In the genomic region with DNA sequence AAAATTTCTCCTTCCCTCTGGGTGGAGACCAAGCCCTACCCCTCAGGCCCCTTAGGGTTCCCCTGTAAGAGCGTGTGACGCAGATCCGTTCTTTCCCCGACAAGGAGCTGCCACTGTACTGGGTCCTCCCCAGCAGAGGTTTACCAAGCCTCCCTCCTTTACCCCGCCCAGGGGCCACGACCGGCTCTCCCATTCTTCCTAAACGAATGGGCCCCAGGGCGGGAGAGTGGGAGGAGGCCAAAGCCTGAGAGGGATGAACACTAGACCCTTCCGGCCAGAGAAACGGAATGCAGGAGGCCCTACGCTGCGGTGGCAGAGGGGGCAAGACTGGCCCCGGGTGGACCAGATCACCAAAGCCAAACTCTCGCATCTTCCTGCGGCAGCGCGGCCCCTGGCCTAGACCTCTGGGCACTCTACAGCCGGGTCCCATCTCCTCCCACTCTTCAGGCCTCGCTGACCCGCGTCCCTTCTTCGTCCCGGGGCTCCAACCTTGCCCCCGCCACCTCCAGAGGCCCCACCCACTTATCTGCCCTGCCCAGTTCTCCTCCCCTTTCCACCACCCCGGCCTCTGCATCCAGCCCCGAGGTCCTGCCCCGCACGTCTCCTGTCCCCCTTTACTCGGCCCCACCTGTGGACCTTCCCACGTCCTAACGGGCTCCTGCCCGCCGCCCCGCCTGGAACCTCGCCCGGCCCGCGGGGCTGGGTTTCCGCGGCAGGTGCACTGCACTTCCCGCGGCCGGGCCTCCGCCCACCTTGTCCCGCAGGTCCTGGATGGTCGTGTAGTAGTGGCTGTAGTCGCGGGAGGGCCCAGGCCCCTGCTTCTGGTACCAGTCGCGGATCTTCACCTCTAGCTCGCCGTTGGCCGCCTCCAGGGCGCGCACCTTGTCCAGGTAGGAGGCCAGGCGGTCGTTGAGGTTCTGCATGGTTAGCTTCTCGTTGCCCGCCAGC, we compare ENCODE assay signal across 1 cellular context.
TF ChIP-seq lines count a peak whose summit lies in the region.

No MANE protein-coding gene starts in this region.

TF ChIP-seq in WTC11, 78 proteins besides CTCF, POLR2A, EP300 and RAD21 (continued from another document):
- TF ChIP-seq, protein P1, sequence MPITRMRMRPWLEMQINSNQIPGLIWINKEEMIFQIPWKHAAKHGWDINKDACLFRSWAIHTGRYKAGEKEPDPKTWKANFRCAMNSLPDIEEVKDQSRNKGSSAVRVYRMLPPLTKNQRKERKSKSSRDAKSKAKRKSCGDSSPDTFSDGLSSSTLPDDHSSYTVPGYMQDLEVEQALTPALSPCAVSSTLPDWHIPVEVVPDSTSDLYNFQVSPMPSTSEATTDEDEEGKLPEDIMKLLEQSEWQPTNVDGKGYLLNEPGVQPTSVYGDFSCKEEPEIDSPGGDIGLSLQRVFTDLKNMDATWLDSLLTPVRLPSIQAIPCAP (CRISPR knock-in tag; IDR thresholded peaks at IDR 0.05), result peak; percentile 80
- TF ChIP-seq TEAD1 (CRISPR knock-in tag; IDR thresholded peaks at IDR 0.05) (no peak), RELA (CRISPR knock-in tag; IDR thresholded peaks at IDR 0.05; ENCODE audit: borderline replicate concordance) (peak; percentile 73; the same call in 1 of the 2 replicates), GRHL2 (CRISPR knock-in tag; IDR thresholded peaks at IDR 0.05; ENCODE audit: insufficient replicate concordance, severe bottlenecking) (no peak), SMAD3 (CRISPR knock-in tag; IDR thresholded peaks at IDR 0.05; ENCODE audit: borderline replicate concordance) (no peak), ZNF138 (CRISPR knock-in tag; conservative IDR thresholded peaks at IDR 0.05) (no peak), MXD4 (CRISPR knock-in tag; IDR thresholded peaks at IDR 0.05; ENCODE audit: borderline replicate concordance) (no peak), NR1H2 (CRISPR knock-in tag; IDR thresholded peaks at IDR 0.05) (no peak), ZNF219 (CRISPR knock-in tag; IDR thresholded peaks at IDR 0.05; ENCODE audit: borderline replicate concordance) (no peak)
- TF ChIP-seq, protein P2, sequence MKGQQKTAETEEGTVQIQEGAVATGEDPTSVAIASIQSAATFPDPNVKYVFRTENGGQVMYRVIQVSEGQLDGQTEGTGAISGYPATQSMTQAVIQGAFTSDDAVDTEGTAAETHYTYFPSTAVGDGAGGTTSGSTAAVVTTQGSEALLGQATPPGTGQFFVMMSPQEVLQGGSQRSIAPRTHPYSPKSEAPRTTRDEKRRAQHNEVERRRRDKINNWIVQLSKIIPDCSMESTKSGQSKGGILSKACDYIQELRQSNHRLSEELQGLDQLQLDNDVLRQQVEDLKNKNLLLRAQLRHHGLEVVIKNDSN (CRISPR knock-in tag; IDR thresholded peaks at IDR 0.05), result no peak
- TF ChIP-seq, protein P3, sequence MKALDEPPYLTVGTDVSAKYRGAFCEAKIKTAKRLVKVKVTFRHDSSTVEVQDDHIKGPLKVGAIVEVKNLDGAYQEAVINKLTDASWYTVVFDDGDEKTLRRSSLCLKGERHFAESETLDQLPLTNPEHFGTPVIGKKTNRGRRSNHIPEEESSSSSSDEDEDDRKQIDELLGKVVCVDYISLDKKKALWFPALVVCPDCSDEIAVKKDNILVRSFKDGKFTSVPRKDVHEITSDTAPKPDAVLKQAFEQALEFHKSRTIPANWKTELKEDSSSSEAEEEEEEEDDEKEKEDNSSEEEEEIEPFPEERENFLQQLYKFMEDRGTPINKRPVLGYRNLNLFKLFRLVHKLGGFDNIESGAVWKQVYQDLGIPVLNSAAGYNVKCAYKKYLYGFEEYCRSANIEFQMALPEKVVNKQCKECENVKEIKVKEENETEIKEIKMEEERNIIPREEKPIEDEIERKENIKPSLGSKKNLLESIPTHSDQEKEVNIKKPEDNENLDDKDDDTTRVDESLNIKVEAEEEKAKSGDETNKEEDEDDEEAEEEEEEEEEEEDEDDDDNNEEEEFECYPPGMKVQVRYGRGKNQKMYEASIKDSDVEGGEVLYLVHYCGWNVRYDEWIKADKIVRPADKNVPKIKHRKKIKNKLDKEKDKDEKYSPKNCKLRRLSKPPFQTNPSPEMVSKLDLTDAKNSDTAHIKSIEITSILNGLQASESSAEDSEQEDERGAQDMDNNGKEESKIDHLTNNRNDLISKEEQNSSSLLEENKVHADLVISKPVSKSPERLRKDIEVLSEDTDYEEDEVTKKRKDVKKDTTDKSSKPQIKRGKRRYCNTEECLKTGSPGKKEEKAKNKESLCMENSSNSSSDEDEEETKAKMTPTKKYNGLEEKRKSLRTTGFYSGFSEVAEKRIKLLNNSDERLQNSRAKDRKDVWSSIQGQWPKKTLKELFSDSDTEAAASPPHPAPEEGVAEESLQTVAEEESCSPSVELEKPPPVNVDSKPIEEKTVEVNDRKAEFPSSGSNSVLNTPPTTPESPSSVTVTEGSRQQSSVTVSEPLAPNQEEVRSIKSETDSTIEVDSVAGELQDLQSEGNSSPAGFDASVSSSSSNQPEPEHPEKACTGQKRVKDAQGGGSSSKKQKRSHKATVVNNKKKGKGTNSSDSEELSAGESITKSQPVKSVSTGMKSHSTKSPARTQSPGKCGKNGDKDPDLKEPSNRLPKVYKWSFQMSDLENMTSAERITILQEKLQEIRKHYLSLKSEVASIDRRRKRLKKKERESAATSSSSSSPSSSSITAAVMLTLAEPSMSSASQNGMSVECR (CRISPR knock-in tag; IDR thresholded peaks at IDR 0.05; ENCODE audit: borderline replicate concordance), result no peak
- TF ChIP-seq, protein P4, sequence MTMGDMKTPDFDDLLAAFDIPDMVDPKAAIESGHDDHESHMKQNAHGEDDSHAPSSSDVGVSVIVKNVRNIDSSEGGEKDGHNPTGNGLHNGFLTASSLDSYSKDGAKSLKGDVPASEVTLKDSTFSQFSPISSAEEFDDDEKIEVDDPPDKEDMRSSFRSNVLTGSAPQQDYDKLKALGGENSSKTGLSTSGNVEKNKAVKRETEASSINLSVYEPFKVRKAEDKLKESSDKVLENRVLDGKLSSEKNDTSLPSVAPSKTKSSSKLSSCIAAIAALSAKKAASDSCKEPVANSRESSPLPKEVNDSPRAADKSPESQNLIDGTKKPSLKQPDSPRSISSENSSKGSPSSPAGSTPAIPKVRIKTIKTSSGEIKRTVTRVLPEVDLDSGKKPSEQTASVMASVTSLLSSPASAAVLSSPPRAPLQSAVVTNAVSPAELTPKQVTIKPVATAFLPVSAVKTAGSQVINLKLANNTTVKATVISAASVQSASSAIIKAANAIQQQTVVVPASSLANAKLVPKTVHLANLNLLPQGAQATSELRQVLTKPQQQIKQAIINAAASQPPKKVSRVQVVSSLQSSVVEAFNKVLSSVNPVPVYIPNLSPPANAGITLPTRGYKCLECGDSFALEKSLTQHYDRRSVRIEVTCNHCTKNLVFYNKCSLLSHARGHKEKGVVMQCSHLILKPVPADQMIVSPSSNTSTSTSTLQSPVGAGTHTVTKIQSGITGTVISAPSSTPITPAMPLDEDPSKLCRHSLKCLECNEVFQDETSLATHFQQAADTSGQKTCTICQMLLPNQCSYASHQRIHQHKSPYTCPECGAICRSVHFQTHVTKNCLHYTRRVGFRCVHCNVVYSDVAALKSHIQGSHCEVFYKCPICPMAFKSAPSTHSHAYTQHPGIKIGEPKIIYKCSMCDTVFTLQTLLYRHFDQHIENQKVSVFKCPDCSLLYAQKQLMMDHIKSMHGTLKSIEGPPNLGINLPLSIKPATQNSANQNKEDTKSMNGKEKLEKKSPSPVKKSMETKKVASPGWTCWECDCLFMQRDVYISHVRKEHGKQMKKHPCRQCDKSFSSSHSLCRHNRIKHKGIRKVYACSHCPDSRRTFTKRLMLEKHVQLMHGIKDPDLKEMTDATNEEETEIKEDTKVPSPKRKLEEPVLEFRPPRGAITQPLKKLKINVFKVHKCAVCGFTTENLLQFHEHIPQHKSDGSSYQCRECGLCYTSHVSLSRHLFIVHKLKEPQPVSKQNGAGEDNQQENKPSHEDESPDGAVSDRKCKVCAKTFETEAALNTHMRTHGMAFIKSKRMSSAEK (CRISPR knock-in tag; IDR thresholded peaks at IDR 0.05; ENCODE audit: borderline replicate concordance), result no peak
